2 cellular contexts compared by ENCODE assay signal in the genomic region with DNA sequence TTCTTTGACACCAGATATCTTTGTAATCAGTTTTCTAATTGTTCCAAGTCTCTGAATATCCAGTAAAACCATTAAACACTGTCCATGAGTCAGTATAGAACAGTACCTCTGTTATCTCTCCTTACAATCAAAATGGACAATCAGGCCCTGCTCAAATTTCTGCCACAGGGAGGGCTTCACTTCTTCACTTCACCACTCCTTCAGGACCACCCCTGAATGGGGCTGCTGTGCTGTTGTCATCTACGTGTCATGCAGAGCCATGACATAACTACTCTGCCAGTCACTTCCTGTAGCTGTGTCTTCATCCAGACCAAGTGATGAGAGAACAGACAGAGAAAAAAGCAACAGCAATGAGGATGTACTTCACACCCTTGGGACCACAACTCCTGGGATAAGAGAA.
A peak's percentile ranks its signal among the peaks of the same experiment; 100 is the strongest.
TF ChIP-seq lines count a peak whose summit lies in the region.

No MANE protein-coding gene starts in this region.

TF ChIP-seq in HCT116, 20 proteins besides CTCF, POLR2A, EP300 and RAD21:
- no peak for TF ChIP-seq ZFX (IDR thresholded peaks at IDR 0.05)
- TF ChIP-seq SIN3A (IDR thresholded peaks at IDR 0.05; ENCODE audit: low read depth), result no peak
- no peak for TF ChIP-seq MAX (IDR thresholded peaks at IDR 0.05)
- no peak for TF ChIP-seq TCF7L2 (IDR thresholded peaks at IDR 0.05; ENCODE audit: borderline replicate concordance, extremely low read depth, insufficient read depth, insufficient read length)
- TF ChIP-seq SP1 (IDR thresholded peaks at IDR 0.05; ENCODE audit: low read depth), result no peak
- TF ChIP-seq, protein P1, sequence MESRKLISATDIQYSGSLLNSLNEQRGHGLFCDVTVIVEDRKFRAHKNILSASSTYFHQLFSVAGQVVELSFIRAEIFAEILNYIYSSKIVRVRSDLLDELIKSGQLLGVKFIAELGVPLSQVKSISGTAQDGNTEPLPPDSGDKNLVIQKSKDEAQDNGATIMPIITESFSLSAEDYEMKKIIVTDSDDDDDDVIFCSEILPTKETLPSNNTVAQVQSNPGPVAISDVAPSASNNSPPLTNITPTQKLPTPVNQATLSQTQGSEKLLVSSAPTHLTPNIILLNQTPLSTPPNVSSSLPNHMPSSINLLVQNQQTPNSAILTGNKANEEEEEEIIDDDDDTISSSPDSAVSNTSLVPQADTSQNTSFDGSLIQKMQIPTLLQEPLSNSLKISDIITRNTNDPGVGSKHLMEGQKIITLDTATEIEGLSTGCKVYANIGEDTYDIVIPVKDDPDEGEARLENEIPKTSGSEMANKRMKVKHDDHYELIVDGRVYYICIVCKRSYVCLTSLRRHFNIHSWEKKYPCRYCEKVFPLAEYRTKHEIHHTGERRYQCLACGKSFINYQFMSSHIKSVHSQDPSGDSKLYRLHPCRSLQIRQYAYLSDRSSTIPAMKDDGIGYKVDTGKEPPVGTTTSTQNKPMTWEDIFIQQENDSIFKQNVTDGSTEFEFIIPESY (IDR thresholded peaks at IDR 0.05; ENCODE audit: extremely low read depth, insufficient replicate concordance, low read length), result no peak
- no peak for TF ChIP-seq CEBPB (IDR thresholded peaks at IDR 0.05; ENCODE audit: low read depth)
- no peak for TF ChIP-seq EGR1 (IDR thresholded peaks at IDR 0.05; ENCODE audit: low read depth)
- TF ChIP-seq FOSL1 (IDR thresholded peaks at IDR 0.05; ENCODE audit: low read depth), result no peak
- TF ChIP-seq SRF (IDR thresholded peaks at IDR 0.05; ENCODE audit: low read depth), result no peak
- no peak for TF ChIP-seq REST (IDR thresholded peaks at IDR 0.05; ENCODE audit: low read depth)
- TF ChIP-seq ATF3 (IDR thresholded peaks at IDR 0.05), result no peak
- TF ChIP-seq EZH2 (IDR thresholded peaks at IDR 0.05), result no peak
- no peak for TF ChIP-seq YY1 (IDR thresholded peaks at IDR 0.05; ENCODE audit: extremely low read depth, insufficient replicate concordance, low read depth, low read length)
- TF ChIP-seq ELF1 (IDR thresholded peaks at IDR 0.05; ENCODE audit: borderline replicate concordance, low read depth), result no peak
- TF ChIP-seq JUND (IDR thresholded peaks at IDR 0.05), result no peak

TF ChIP-seq in H1, 55 proteins besides CTCF, POLR2A, EP300 and RAD21:
- TF ChIP-seq CREB1 (IDR thresholded peaks at IDR 0.05) (peak; percentile 37; the same call in 1 of the 2 replicates), TAF7 (optimal IDR thresholded peaks at IDR 0.05; ENCODE audit: borderline replicate concordance, low read depth, low read length) (no peak), RXRA (IDR thresholded peaks at IDR 0.05; ENCODE audit: insufficient read depth, low read depth, low read length) (no peak)
